ENCODE assay signal across 8 cellular contexts in the genomic region with DNA sequence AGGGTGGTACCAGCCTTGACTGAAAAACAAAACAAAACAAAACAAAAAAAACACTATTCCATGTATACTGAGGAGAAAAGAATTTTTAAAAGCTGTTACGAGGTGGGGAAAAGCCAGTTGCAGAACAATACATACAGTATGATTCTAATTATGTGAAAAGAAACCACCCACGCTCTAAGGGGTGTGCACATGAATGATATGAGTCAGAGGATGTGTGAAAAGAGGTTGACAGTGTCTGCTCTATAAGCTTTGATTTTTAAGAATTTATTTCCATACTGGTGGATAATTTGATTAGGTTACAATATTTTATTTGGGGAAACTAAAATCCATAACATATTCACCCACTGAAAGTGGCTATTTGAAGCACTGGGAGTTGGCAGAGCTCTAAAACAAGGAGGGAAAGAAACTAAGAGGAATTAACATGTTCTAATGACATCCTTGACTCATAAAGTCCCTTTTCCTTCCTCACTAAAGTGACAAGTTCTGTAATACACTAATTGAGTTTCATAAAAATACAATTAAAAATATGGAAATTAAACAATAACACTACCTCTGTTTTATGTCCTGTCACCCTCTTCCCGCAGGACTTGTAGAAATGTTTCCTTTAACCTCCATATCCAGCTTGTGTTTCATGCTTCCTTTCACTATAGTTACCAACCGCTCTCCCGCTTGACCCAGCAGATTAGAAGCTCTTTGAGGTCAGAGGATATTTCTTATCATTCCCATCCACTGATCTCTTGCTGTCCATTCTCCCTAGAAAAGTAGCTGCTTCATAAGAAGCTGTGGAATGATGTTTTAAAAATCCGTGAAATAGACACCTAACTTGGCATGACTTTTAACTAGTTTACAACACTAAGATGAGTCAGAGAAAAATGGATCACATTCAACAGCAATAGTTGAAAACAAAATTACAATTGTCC.
DNase-seq lines count a peak whose midpoint lies in the region; ATAC-seq, FAIRE-seq and TF ChIP-seq lines count a peak whose summit lies in the region.

No MANE protein-coding gene starts in this region.

- H3K4me3 ChIP-seq in bronchial epithelial cell (ENCODE audit: low read depth, low read length) (no peak overlapping the region), adrenal gland (no peak overlapping the region)

- no peaks in the 10 kb centered on the region for H3K27me3 ChIP-seq in bronchial epithelial cell (ENCODE audit: control insufficient read depth, insufficient read depth, low read length)
- no peaks in the 10 kb centered on the region for H3K27me3 ChIP-seq in adrenal gland

- H3K9me3 Mint-ChIP-seq in activated T-helper 1 cell treated with anti-CD3 and anti-CD28 coated beads, Interleukin-12 subunit alpha, Interleukin-12 subunit beta, Interleukin-2, Interleukin-4 antibody, amounts not matched to agents 30 ng/mL and 10 ng/mL and 1 ng/mL, durations not matched to agents 14 hours and 24 hours and 36 hours, result no peaks in the 10 kb centered on the region

- no peaks in the 10 kb centered on the region for H3K4me1 ChIP-seq in adrenal gland (replicated peaks in 1 of 2)

- TF ChIP-seq CTCF in bronchial epithelial cell (IDR thresholded peaks at IDR 0.05; ENCODE audit: insufficient read depth, low read length, severe bottlenecking), result no peak
- no peak for TF ChIP-seq CTCF in adrenal gland (IDR thresholded peaks at IDR 0.05)

- no peak for TF ChIP-seq POLR2A in adrenal gland (IDR thresholded peaks at IDR 0.05)

- no peak overlapping the region for H3K4me3 Mint-ChIP-seq in activated T-helper 1 cell treated with anti-CD3 and anti-CD28 coated beads, Interleukin-12 subunit alpha, Interleukin-12 subunit beta, Interleukin-2, Interleukin-4 antibody, amounts not matched to agents 30 ng/mL and 10 ng/mL and 1 ng/mL, durations not matched to agents 14 hours and 24 hours and 36 hours

- no peaks in the 10 kb centered on the region for H3K36me3 Mint-ChIP-seq in activated T-helper 1 cell treated with anti-CD3 and anti-CD28 coated beads, Interleukin-12 subunit alpha, Interleukin-12 subunit beta, Interleukin-2, Interleukin-4 antibody, amounts not matched to agents 30 ng/mL and 10 ng/mL and 1 ng/mL, durations not matched to agents 14 hours and 24 hours and 36 hours (ENCODE audit: low read depth)

- intact Hi-C loops in activated T-helper 1 cell treated with anti-CD3 and anti-CD28 coated beads, Interleukin-12 subunit alpha, Interleukin-12 subunit beta, Interleukin-2, Interleukin-4 antibody, amounts not matched to agents 30 ng/mL and 10 ng/mL and 1 ng/mL, durations not matched to agents 14 hours and 24 hours and 36 hours (cut with micrococcal nuclease), result loop anchor here (1.0 kb wide), 2 partner anchors 38 to 62 kb away; no protein-coding TSS in a partner anchor
- intact Hi-C loops in adrenal gland (cut with DNase I), result no loop called here

- H3K27ac ChIP-seq in adrenal gland, result no peak overlapping the region

- WGBS in adrenal gland, 4 donors, result 75 to 84% (median 76%) methylated on average over 6 of the region's 6 CpGs

- FAIRE-seq in bronchial epithelial cell (lab: Jason Lieb, UNC), result no peak

- no peaks in the 10 kb centered on the region for H3K9me3 ChIP-seq in adrenal gland (replicated peaks in 1 of 3)

- DNase-seq in Daoy (ENCODE audit: low read depth) (peak; percentile 62), bronchial epithelial cell (ENCODE audit: low read depth) (peak; percentile 87), midbrain (lab: John Stamatoyannopoulos, UW) (no peak), adrenal gland (no peak)
- DNase-seq in stimulated activated CD8-positive, alpha-beta memory T cell treated with anti-CD3 and anti-CD28 coated beads, Interleukin-7, amount 100 ng/mL, for 24 hours (ENCODE audit: low read depth), result peak; percentile 4
- DNase-seq in activated T-helper 1 cell treated with anti-CD3 and anti-CD28 coated beads, Interleukin-12 subunit alpha, Interleukin-12 subunit beta, Interleukin-2, Interleukin-4 antibody, amounts not matched to agents 30 ng/mL and 10 ng/mL and 1 ng/mL, durations not matched to agents 14 hours and 24 hours and 36 hours (ENCODE audit: low spot score), result no peak

- ATAC-seq in GM21381 (IDR thresholded peaks at IDR 0.05; ENCODE audit: unreplicated experiment) (peak; percentile 97), HG03469 (IDR thresholded peaks at IDR 0.05; ENCODE audit: unreplicated experiment) (peak; percentile 99)

- no peak overlapping the region for H3K27ac Mint-ChIP-seq in activated T-helper 1 cell treated with anti-CD3 and anti-CD28 coated beads, Interleukin-12 subunit alpha, Interleukin-12 subunit beta, Interleukin-2, Interleukin-4 antibody, amounts not matched to agents 30 ng/mL and 10 ng/mL and 1 ng/mL, durations not matched to agents 14 hours and 24 hours and 36 hours

- H3K36me3 ChIP-seq in bronchial epithelial cell (ENCODE audit: control insufficient read depth, insufficient read depth, low read length) (no peaks in the 10 kb centered on the region), adrenal gland (replicated peaks in 1 of 2) (no peaks in the 10 kb centered on the region)

- H3K27me3 Mint-ChIP-seq in activated T-helper 1 cell treated with anti-CD3 and anti-CD28 coated beads, Interleukin-12 subunit alpha, Interleukin-12 subunit beta, Interleukin-2, Interleukin-4 antibody, amounts not matched to agents 30 ng/mL and 10 ng/mL and 1 ng/mL, durations not matched to agents 14 hours and 24 hours and 36 hours (ENCODE audit: insufficient read depth), result peaks cover 22% of the 10 kb centered on the region

- peaks cover 20% of the 10 kb centered on the region for H3K4me1 Mint-ChIP-seq in activated T-helper 1 cell treated with anti-CD3 and anti-CD28 coated beads, Interleukin-12 subunit alpha, Interleukin-12 subunit beta, Interleukin-2, Interleukin-4 antibody, amounts not matched to agents 30 ng/mL and 10 ng/mL and 1 ng/mL, durations not matched to agents 14 hours and 24 hours and 36 hours (ENCODE audit: low read depth)

Comparison
In these comparisons a context has a peak if more than half of its experiments do, and no peak if none do; other contexts are left out.
1. DNase-seq: peak in Daoy (single experiment), bronchial epithelial cell (single experiment) and stimulated activated CD8-positive, alpha-beta memory T cell treated with anti-CD3 and anti-CD28 coated beads, Interleukin-7, amount 100 ng/mL, for 24 hours (single experiment); none in midbrain (single experiment), activated T-helper 1 cell treated with anti-CD3 and anti-CD28 coated beads, Interleukin-12 subunit alpha, Interleukin-12 subunit beta, Interleukin-2, Interleukin-4 antibody, amounts not matched to agents 30 ng/mL and 10 ng/mL and 1 ng/mL, durations not matched to agents 14 hours and 24 hours and 36 hours (single experiment) and adrenal gland (0 of 7).